ENCODE assay signal across 14 cellular contexts in genomic region chr17:77867976-77868713, GRCh38.
A peak's percentile ranks its signal among the peaks of the same experiment; 100 is the strongest.
DNase-seq lines count a peak whose midpoint lies in the region; ATAC-seq and TF ChIP-seq lines count a peak whose summit lies in the region.
"Had no signal": no experiment of that assay in that cellular context is flagged by ENCODE, and none has a peak within 500 bp of the region (broad histone marks: within the 10 kb centered on the region; RNA-seq: fewer than 3 reads in every experiment).

No MANE protein-coding gene starts in this region.

- peak overlapping the region; percentile 48; the same call in 1 of the 2 replicates for H3K4me2 ChIP-seq in BLaER1
- peak overlapping the region; percentile 89 for H3K4me2 ChIP-seq in Karpas-422 (ENCODE audit: low read depth, low read length, poor library complexity, severe bottlenecking)

- H3K4me1 ChIP-seq in BLaER1 (peaks cover 70% of the 10 kb centered on the region), Karpas-422 (ENCODE audit: low read length) (peaks cover 39% of the 10 kb centered on the region)

- peaks cover 25% of the 10 kb centered on the region for H3K4me1 Mint-ChIP-seq in glutamatergic neuron (ENCODE audit: low read depth, unreplicated experiment)

- H3K36me3 Mint-ChIP-seq in glutamatergic neuron (ENCODE audit: unreplicated experiment), result peaks cover 4% of the 10 kb centered on the region

- H3K36me3 ChIP-seq in BLaER1 (no peaks in the 10 kb centered on the region), Karpas-422 (ENCODE audit: insufficient read depth, low read length) (no peaks in the 10 kb centered on the region)
- H3K36me3 ChIP-seq: SJCRH30 had no signal

- H3K9me2 ChIP-seq in Karpas-422 (replicated peaks; ENCODE audit: insufficient read depth, low read length), result no peaks in the 10 kb centered on the region

- TF ChIP-seq CTCF in glutamatergic neuron (IDR thresholded peaks at IDR 0.05; ENCODE audit: partially characterized antibody, unreplicated experiment), result no peak

- H4K20me1 ChIP-seq in BLaER1 (peaks cover 47% of the 10 kb centered on the region), Karpas-422 (ENCODE audit: insufficient read depth, low read depth, low read length) (no peaks in the 10 kb centered on the region)

- DNase-seq in Karpas-422, result no peak
- peak; percentile 14 for DNase-seq in glutamatergic neuron
- DNase-seq in posterior vena cava (ENCODE audit: low spot score), result peak; percentile 75
- DNase-seq in NCI-H1694 treated with DMSO at 0.1 percent for 48 hours (lab: John Stamatoyannopoulos, UW), result no peak
- DNase-seq in NCI-H1436 (lab: John Stamatoyannopoulos, UW), result no peak
- DNase-seq: DMS 273 treated with DMSO at 0.1 percent for 48 hours, KBM-7, NCI-H1092, NCI-H187 treated with DMSO at 0.1 percent for 48 hours, NCI-H2171 treated with DMSO at 0.1 percent for 48 hours, NCI-H510A treated with DMSO at 0.1 percent for 48 hours, SJCRH30 had no signal

- H3K4me3 ChIP-seq in BLaER1, result no peak overlapping the region
- H3K4me3 ChIP-seq in Karpas-422 (ENCODE audit: low read length), result peak overlapping the region; percentile 66; the same call in 1 of the 2 replicates
- H3K4me3 ChIP-seq: SJCRH30 had no signal

- H2AFZ ChIP-seq in Karpas-422 (ENCODE audit: low read length), result no peak overlapping the region

- H3K9me3 ChIP-seq in BLaER1, result no peaks in the 10 kb centered on the region
- H3K9me3 ChIP-seq in Karpas-422 (ENCODE audit: low read length), result no peaks in the 10 kb centered on the region
- H3K9me3 ChIP-seq: SJCRH30 had no signal

- H3K27me3 ChIP-seq in BLaER1, result peaks cover 13% of the 10 kb centered on the region
- no peaks in the 10 kb centered on the region for H3K27me3 ChIP-seq in Karpas-422 (ENCODE audit: low read length)
- H3K27me3 ChIP-seq: SJCRH30 had no signal

- no peaks in the 10 kb centered on the region for H3K79me2 ChIP-seq in Karpas-422 (ENCODE audit: low read length)

- H3K4me3 Mint-ChIP-seq in glutamatergic neuron (ENCODE audit: unreplicated experiment), result no peak overlapping the region

- intact Hi-C loops in posterior vena cava (cut with DNase I), result no loop called here

- H3K9ac ChIP-seq in BLaER1 (no peak overlapping the region), Karpas-422 (ENCODE audit: low read length) (no peak overlapping the region)

- ATAC-seq in GM21737 (IDR thresholded peaks at IDR 0.05; ENCODE audit: unreplicated experiment), result no peak

- H3K27me3 Mint-ChIP-seq in glutamatergic neuron (ENCODE audit: unreplicated experiment), result peaks cover 9% of the 10 kb centered on the region

- peaks cover 11% of the 10 kb centered on the region for H3K9me3 Mint-ChIP-seq in glutamatergic neuron (ENCODE audit: unreplicated experiment)

- H3K27ac Mint-ChIP-seq in glutamatergic neuron (ENCODE audit: unreplicated experiment), result no peak overlapping the region

- H3K27ac ChIP-seq in BLaER1, result no peak overlapping the region
- no peak overlapping the region for H3K27ac ChIP-seq in Karpas-422 (ENCODE audit: low read length)
- H3K27ac ChIP-seq: SJCRH30 had no signal

Comparison
In these comparisons a context has a peak if more than half of its experiments do, and no peak if none do; other contexts are left out.
1. DNase-seq: peak in glutamatergic neuron (single experiment) and posterior vena cava (single experiment); none in Karpas-422 (single experiment), NCI-H1694 treated with DMSO at 0.1 percent for 48 hours (single experiment) and NCI-H1436 (single experiment).